Comparison of ENCODE assay signal across 1 cellular context in genomic region chr1:247451388-247452010, GRCh38.
TF ChIP-seq lines count a peak whose summit lies in the region.

No MANE protein-coding gene starts in this region.

TF ChIP-seq in K562, 482 proteins besides CTCF, POLR2A, EP300 and RAD21:
- peak; percentile 36 for TF ChIP-seq CHD1 (IDR thresholded peaks at IDR 0.05; ENCODE audit: low read length)
- no peak for TF ChIP-seq CLOCK (CRISPR knock-in tag; IDR thresholded peaks at IDR 0.05; ENCODE audit: borderline replicate concordance)
